ENCODE assay signal across 2 cellular contexts in the genomic region with DNA sequence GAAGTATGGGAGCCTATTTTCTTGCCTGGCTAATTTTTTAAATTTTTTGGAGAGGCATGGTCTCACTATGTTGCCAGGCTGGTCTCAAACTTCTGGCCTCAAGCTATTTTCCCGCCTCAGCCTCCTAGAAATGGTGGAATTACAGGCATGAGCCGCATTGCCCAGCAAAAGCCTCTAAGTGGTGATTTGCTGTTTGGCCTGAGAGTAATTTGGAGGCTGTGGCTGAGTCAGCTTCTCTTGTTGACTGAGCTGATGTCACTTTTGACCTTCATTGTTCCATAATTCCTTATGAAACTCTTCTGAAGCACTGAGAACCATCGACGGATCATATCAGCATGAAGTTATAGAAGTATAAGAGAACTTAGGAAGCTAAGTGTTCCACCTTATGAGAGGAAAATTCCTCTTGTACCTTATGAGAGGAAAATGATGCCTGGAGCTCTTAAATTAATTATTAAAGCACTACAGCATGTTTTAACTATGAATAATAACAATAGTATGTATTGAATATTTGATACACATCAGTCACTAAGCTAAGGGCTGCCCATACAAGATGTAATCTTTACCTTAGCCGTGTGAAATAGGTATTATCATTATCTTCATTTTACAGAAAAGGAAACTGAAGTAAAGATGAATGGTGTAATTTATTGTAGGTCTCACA.
A peak's percentile ranks its signal among the peaks of the same experiment; 100 is the strongest.
TF ChIP-seq lines count a peak whose summit lies in the region.

No MANE protein-coding gene starts in this region.

TF ChIP-seq in H1, 55 proteins besides CTCF, POLR2A, EP300 and RAD21:
- TF ChIP-seq JUN (IDR thresholded peaks at IDR 0.05; ENCODE audit: low read depth, low read length) = no peak
- TF ChIP-seq, protein P1, sequence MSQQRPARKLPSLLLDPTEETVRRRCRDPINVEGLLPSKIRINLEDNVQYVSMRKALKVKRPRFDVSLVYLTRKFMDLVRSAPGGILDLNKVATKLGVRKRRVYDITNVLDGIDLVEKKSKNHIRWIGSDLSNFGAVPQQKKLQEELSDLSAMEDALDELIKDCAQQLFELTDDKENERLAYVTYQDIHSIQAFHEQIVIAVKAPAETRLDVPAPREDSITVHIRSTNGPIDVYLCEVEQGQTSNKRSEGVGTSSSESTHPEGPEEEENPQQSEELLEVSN (IDR thresholded peaks at IDR 0.05) = peak; percentile 56; the same call in 1 of the 2 replicates

TF ChIP-seq in HepG2, 621 proteins besides CTCF, POLR2A, EP300 and RAD21:
- no peak for TF ChIP-seq ZNF773 (CRISPR knock-in tag; IDR thresholded peaks at IDR 0.05; ENCODE audit: borderline replicate concordance)
- TF ChIP-seq ZNF75D (CRISPR knock-in tag; IDR thresholded peaks at IDR 0.05; ENCODE audit: borderline replicate concordance) = no peak
- TF ChIP-seq, protein P2, sequence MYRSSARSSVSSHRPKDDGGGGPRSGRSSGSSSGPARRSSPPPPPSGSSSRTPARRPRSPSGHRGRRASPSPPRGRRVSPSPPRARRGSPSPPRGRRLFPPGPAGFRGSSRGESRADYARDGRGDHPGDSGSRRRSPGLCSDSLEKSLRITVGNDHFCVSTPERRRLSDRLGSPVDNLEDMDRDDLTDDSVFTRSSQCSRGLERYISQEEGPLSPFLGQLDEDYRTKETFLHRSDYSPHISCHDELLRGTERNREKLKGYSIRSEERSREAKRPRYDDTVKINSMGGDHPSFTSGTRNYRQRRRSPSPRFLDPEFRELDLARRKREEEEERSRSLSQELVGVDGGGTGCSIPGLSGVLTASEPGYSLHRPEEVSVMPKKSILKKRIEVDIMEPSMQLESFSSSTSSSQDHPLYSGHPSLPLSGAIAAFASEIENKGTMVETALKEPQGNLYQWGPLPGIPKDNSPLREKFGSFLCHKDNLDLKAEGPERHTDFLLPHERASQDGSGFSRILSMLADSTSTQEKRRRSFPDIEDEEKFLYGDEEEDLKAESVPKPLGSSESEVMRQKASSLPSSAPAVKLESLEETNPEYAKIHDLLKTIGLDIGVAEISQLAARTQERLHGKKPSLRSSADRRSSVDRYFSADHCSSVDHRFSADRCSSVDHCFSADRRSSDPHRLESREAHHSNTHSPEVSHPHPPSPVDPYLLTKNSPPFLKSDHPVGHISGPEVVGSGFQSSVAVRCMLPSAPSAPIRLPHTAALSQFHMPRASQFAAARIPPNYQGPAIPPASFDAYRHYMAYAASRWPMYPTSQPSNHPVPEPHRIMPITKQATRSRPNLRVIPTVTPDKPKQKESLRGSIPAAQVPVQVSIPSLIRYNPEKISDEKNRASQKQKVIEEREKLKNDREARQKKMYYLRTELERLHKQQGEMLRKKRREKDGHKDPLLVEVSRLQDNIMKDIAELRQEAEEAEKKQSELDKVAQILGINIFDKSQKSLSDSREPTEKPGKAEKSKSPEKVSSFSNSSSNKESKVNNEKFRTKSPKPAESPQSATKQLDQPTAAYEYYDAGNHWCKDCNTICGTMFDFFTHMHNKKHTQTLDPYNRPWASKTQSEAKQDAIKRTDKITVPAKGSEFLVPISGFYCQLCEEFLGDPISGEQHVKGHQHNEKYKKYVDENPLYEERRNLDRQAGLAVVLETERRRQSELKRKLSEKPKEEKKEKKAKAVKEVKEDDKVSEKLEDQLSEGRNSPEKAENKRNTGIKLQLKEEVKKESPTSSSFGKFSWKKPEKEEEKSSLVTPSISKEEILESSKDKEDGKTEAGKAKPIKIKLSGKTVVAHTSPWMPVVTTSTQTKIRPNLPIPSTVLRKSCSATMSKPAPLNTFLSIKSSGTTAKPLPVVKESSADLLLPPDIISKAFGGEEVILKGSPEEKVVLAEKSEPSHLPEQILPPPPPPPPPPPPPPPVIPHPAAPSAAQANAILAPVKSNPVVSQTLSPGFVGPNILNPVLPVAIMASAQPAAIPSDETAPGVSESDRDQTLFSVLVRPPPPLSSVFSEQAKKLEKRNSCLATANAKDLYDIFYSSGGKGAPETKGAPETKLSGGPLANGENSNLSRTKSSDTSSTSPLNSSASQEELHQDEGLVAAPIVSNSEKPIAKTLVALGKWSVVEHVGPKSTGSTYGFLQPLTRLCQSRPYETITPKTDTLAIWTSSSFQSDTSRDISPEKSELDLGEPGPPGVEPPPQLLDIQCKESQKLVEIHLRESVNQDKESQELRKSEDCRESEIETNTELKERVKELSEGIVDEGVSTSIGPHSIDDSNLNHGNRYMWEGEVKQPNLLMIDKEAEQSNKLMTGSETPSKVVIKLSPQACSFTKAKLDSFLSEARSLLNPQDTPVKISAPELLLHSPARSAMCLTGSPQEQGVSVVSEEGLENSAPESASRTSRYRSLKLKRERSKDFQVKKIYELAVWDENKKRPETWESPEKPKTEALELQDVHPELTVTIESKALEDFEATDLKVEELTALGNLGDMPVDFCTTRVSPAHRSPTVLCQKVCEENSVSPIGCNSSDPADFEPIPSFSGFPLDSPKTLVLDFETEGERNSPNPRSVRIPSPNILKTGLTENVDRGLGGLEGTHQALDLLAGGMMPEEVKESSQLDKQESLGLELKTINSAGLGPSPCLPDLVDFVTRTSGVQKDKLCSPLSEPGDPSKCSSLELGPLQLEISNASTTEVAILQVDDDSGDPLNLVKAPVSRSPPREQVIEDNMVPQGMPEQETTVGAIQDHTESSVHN (CRISPR knock-in tag; IDR thresholded peaks at IDR 0.05) = no peak
- TF ChIP-seq ARHGAP35 (CRISPR knock-in tag; IDR thresholded peaks at IDR 0.05; ENCODE audit: borderline replicate concordance) = no peak
- TF ChIP-seq TP53 (CRISPR knock-in tag; conservative IDR thresholded peaks at IDR 0.05) = no peak
- 0 out of 2 replicates have a peak, but pooled peaks have one; percentile 8 for TF ChIP-seq FOSL2 (CRISPR knock-in tag; IDR thresholded peaks at IDR 0.05)
TF ChIP-seq in HepG2: peak in this region for 1.
